Comparison of ENCODE assay signal across 1 cellular context in the genomic region with DNA sequence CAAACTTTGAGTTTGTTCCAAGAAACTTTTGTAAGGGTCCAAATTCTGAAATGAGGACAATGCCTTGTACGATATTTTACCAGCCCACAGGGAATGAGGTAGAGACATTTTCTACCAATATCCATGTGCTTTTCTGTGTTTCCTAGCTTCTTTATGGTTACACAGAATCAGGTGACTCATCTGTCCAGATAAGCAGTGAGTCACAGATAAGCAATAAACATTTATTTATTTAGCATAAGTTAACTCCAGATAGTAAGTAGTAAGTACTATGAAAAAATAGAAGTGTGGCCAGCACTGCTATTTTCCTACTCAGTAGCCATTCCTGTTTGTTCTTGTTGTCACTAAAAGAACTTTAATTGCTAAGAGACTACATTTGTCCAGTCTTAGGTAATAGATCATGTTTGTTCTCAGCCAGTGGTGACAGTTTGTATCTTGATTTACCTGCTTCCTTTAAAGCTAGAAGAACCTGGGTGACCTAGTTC.
A peak's percentile ranks its signal among the peaks of the same experiment; 100 is the strongest.
TF ChIP-seq lines count a peak whose summit lies in the region.

No MANE protein-coding gene starts in this region.

TF ChIP-seq in HCT116, 20 proteins besides CTCF, POLR2A, EP300 and RAD21 (continued from another document):
- TF ChIP-seq SP1 (IDR thresholded peaks at IDR 0.05; ENCODE audit: low read depth) (peak; percentile 33; the same call in 1 of the 2 replicates), ELF1 (IDR thresholded peaks at IDR 0.05; ENCODE audit: borderline replicate concordance, low read depth) (no peak), SIN3A (IDR thresholded peaks at IDR 0.05; ENCODE audit: low read depth) (no peak), EGR1 (IDR thresholded peaks at IDR 0.05; ENCODE audit: low read depth) (no peak), YY1 (IDR thresholded peaks at IDR 0.05; ENCODE audit: extremely low read depth, insufficient replicate concordance, low read depth, low read length) (no peak), EZH2 (IDR thresholded peaks at IDR 0.05) (no peak), CEBPB (IDR thresholded peaks at IDR 0.05; ENCODE audit: low read depth) (0 out of 2 replicates have a peak, but pooled peaks have one; percentile 42), POLR2AphosphoS5 (IDR thresholded peaks at IDR 0.05; ENCODE audit: low read depth, low read length) (no peak), TCF7L2 (IDR thresholded peaks at IDR 0.05; ENCODE audit: borderline replicate concordance, extremely low read depth, insufficient read depth, insufficient read length) (no peak), EZH2phosphoT487 (IDR thresholded peaks at IDR 0.05; ENCODE audit: borderline replicate concordance) (no peak), CBX3 (IDR thresholded peaks at IDR 0.05; ENCODE audit: low read depth) (peak; percentile 36; the same call in 1 of the 2 replicates), ZFX (IDR thresholded peaks at IDR 0.05) (no peak)
